In genomic region chr2:38737925-38738324, GRCh38 we compare ENCODE assay signal across 14 cellular contexts. TPM values are rescaled to one million over a fixed set of nuclear protein-coding genes. Genes with fewer than 3 reads are reported as not detected.
A peak's percentile ranks its signal among the peaks of the same experiment; 100 is the strongest.
DNase-seq lines count a peak whose midpoint lies in the region; ATAC-seq and TF ChIP-seq lines count a peak whose summit lies in the region.
"Had no signal": no experiment of that assay in that cellular context is flagged by ENCODE, and none has a peak within 500 bp of the region (broad histone marks: within the 10 kb centered on the region; RNA-seq: fewer than 3 reads in every experiment).

No MANE protein-coding gene starts in this region.

- CTCF ChIA-PET in CD4-positive, alpha-beta memory T cell (lab: Charles Lee; ENCODE audit: partially characterized antibody), result interaction anchor here (1.5 to 8.1 kb wide), 4 partner anchors 136 to 202 kb away, joined by 4 to 138 read pairs (median 7); partner anchors contain the start of gene HNRNPLL
- CTCF ChIA-PET in T-cell (lab: Charles Lee), result interaction anchor here (0.6 to 2.0 kb wide), 6 partner anchors 56 to 158 kb away, joined by 3 to 8 read pairs (median 4); no protein-coding TSS in a partner anchor

- intact Hi-C loops in CD4-positive, alpha-beta memory T cell (cut with micrococcal nuclease), result no loop called here
- intact Hi-C loops in esophagus muscularis mucosa (cut with DNase I) (loop anchor here (5.0 kb wide), 2 partner anchors 136 to 421 kb away; partner anchors contain the start of gene HNRNPLL), prostate gland (cut with DNase I) (loop anchor here (5.0 kb wide), 2 partner anchors 136 to 421 kb away; partner anchors contain the start of gene HNRNPLL)

- peaks cover 24% of the 10 kb centered on the region for H3K4me1 ChIP-seq in CD4-positive, alpha-beta memory T cell (ENCODE audit: insufficient read depth, low read length)
- peaks cover 5 to 62% (median 55%) of the 10 kb centered on the region in 4 donors for H3K4me1 ChIP-seq in esophagus muscularis mucosa
- peaks cover under 1% of the 10 kb centered on the region for H3K4me1 ChIP-seq in prostate gland (replicated peaks)
- H3K4me1 ChIP-seq: psoas muscle had no signal

- peaks cover 0 to 9% (median 0%) of the 10 kb centered on the region in 8 donors for H3K9me3 Mint-ChIP-seq in CD4-positive, alpha-beta memory T cell
- H3K9me3 Mint-ChIP-seq in T-cell, result no peaks in the 10 kb centered on the region
- H3K9me3 Mint-ChIP-seq: memory B cell had no signal

- no peaks in the 10 kb centered on the region for H3K9me3 ChIP-seq in CD4-positive, alpha-beta memory T cell (ENCODE audit: control insufficient read depth in 1 of 2, low read length in 2 of 2)
- H3K9me3 ChIP-seq in esophagus muscularis mucosa (no peaks in the 10 kb centered on the region), prostate gland (no peaks in the 10 kb centered on the region)
- H3K9me3 ChIP-seq: psoas muscle had no signal

- TF ChIP-seq EP300 in esophagus muscularis mucosa (IDR thresholded peaks at IDR 0.05), result no peak

- no peak overlapping the region for H3K4me3 ChIP-seq in CD4-positive, alpha-beta memory T cell (ENCODE audit: low read length in 2 of 2)
- H3K4me3 ChIP-seq in esophagus muscularis mucosa (no peak overlapping the region), prostate gland (no peak overlapping the region)
- H3K4me3 ChIP-seq: psoas muscle had no signal

- 69% methylated on average over 3 of the region's 3 CpGs for WGBS in esophagus muscularis mucosa
- 86% methylated on average over 3 of the region's 3 CpGs for WGBS in prostate gland

- ATAC-seq in T-cell (replicated peaks in 1 of 4), result no peak
- ATAC-seq in esophagus mucosa, result no peak
- ATAC-seq: activated CD4-positive, alpha-beta T cell treated with anti-CD3 and anti-CD28 coated beads for 36 hours; T-helper 17 cell had no signal

- H3K27ac Mint-ChIP-seq in CD4-positive, alpha-beta memory T cell, result peak overlapping the region in 5 of 7 donors; percentile 25 to 76 (median 62)
- peak overlapping the region; percentile 25 to 57 for H3K27ac Mint-ChIP-seq in T-cell
- H3K27ac Mint-ChIP-seq: activated CD4-positive, alpha-beta T cell treated with anti-CD3 and anti-CD28 coated beads for 36 hours; memory B cell had no signal

- peaks cover 14% of the 10 kb centered on the region for H3K36me3 ChIP-seq in CD4-positive, alpha-beta memory T cell (ENCODE audit: insufficient read depth, low read length)
- peaks cover 4 to 39% (median 21%) of the 10 kb centered on the region in 4 donors for H3K36me3 ChIP-seq in esophagus muscularis mucosa
- no peaks in the 10 kb centered on the region for H3K36me3 ChIP-seq in prostate gland

- DNase-seq in CD4-positive, alpha-beta memory T cell, result no peak
- DNase-seq in T-cell, result no peak
- no peak for DNase-seq in esophagus muscularis mucosa (ENCODE audit: extremely low spot score)
- DNase-seq in prostate gland (ENCODE audit: low spot score), result no peak
- DNase-seq in NCI-H1048 (lab: John Stamatoyannopoulos, UW), result no peak
- no peak for DNase-seq in NCI-H2171 treated with DMSO at 0.1 percent for 48 hours (lab: John Stamatoyannopoulos, UW)
- DNase-seq in NAMALWA (ENCODE audit: low spot score), result no peak
- DNase-seq: activated CD4-positive, alpha-beta T cell treated with anti-CD3 and anti-CD28 coated beads for 36 hours; NCI-H1417; NCI-H526; T-helper 17 cell had no signal

- POLR2A ChIA-PET in CD4-positive, alpha-beta memory T cell (lab: Charles Lee; ENCODE audit: partially characterized antibody), result interaction anchor here (1.1 to 8.1 kb wide), 2 partner anchors 12 to 136 kb away, joined by 5 to 113 read pairs; partner anchors contain the start of genes HNRNPLL and SRSF7
- POLR2A ChIA-PET in T-cell (lab: Charles Lee), result interaction anchor here (0.6 to 2.0 kb wide), 4 partner anchors 8 to 154 kb away, joined by 3 to 7 read pairs (median 3); partner anchors contain the start of gene SRSF7 (in 1 of the 2)

- H3K4me3 Mint-ChIP-seq in CD4-positive, alpha-beta memory T cell, result peak overlapping the region in 1 of 8 donors; percentile 20
- no peak overlapping the region for H3K4me3 Mint-ChIP-seq in T-cell
- H3K4me3 Mint-ChIP-seq: activated CD4-positive, alpha-beta T cell treated with anti-CD3 and anti-CD28 coated beads for 36 hours; memory B cell; T-helper 17 cell had no signal

- TF ChIP-seq CTCF in esophagus muscularis mucosa (IDR thresholded peaks at IDR 0.05) (no peak), prostate gland (IDR thresholded peaks at IDR 0.05) (no peak)

- H3K27me3 ChIP-seq in CD4-positive, alpha-beta memory T cell (ENCODE audit: insufficient read depth, low read length), result no peaks in the 10 kb centered on the region
- H3K27me3 ChIP-seq in esophagus muscularis mucosa (no peaks in the 10 kb centered on the region), prostate gland (replicated peaks; ENCODE audit: insufficient read depth) (no peaks in the 10 kb centered on the region)

- TF ChIP-seq POLR2A in esophagus muscularis mucosa (IDR thresholded peaks at IDR 0.05; ENCODE audit: low read depth) (no peak), prostate gland (IDR thresholded peaks at IDR 0.05) (no peak)

- H3K4me1 Mint-ChIP-seq in CD4-positive, alpha-beta memory T cell, result peaks cover 13 to 49% (median 25%) of the 10 kb centered on the region in 4 donors
- peaks cover 22 to 31% (median 24%) of the 10 kb centered on the region in 3 donors for H3K4me1 Mint-ChIP-seq in T-cell

- H3K27ac ChIP-seq in CD4-positive, alpha-beta memory T cell (ENCODE audit: low read depth, low read length), result no peak overlapping the region
- peak overlapping the region; percentile 75 to 86 (median 82) for H3K27ac ChIP-seq in esophagus muscularis mucosa (replicated peaks in 1 of 4)
- H3K27ac ChIP-seq in prostate gland, result peak overlapping the region; percentile 68
- H3K27ac ChIP-seq: psoas muscle had no signal

- H3K27me3 Mint-ChIP-seq in CD4-positive, alpha-beta memory T cell, result no peaks in the 10 kb centered on the region
- no peaks in the 10 kb centered on the region for H3K27me3 Mint-ChIP-seq in T-cell
- H3K27me3 Mint-ChIP-seq: activated CD4-positive, alpha-beta T cell treated with anti-CD3 and anti-CD28 coated beads for 36 hours; memory B cell; T-helper 17 cell had no signal

- peaks cover 35 to 77% of the 10 kb centered on the region in 2 donors for H3K36me3 Mint-ChIP-seq in CD4-positive, alpha-beta memory T cell
- peaks cover 39% of the 10 kb centered on the region for H3K36me3 Mint-ChIP-seq in T-cell

RNA-seq across cellular contexts. Expression of gene SRSF7, which starts 13.2 kb away (rescaled TPM):
- 100 to 1,000 TPM; 314 to 333 TPM for total RNA-seq in CD4-positive, alpha-beta memory T cell
- polyA plus RNA-seq in CD4-positive, alpha-beta memory T cell, result 100 to 1,000 TPM; 177 to 202 TPM
- total RNA-seq in T-cell (100 to 1,000 TPM; 252 to 649 (median 265) TPM), esophagus muscularis mucosa (100 to 1,000 TPM in 1 of 4 donors, 10 to 100 TPM in 3; 41.4 to 100 (median 56.8) TPM), prostate gland (10 to 100 TPM; 73.2 to 84.4 TPM), esophagus mucosa (96.2 TPM)

RNA-seq across cellular contexts. Expression of gene GEMIN6, which starts 40.1 kb away (rescaled TPM):
- total RNA-seq in CD4-positive, alpha-beta memory T cell, result 10 to 100 TPM; 15.1 to 15.5 TPM
- 10 to 100 TPM in 1 of 2 donors, 1 to 10 TPM in 1; 5.9 to 15.5 TPM for polyA plus RNA-seq in CD4-positive, alpha-beta memory T cell
- total RNA-seq in T-cell (10 to 100 TPM in 3 of 5 donors, 1 to 10 TPM in 2; 4.2 to 16.3 (median 11.8) TPM), esophagus muscularis mucosa (1 to 10 TPM; 2.8 to 9.9 (median 7.4) TPM), prostate gland (1 to 10 TPM; 4.4 to 8.5 TPM), esophagus mucosa (7.9 TPM)
